In the genomic region with DNA sequence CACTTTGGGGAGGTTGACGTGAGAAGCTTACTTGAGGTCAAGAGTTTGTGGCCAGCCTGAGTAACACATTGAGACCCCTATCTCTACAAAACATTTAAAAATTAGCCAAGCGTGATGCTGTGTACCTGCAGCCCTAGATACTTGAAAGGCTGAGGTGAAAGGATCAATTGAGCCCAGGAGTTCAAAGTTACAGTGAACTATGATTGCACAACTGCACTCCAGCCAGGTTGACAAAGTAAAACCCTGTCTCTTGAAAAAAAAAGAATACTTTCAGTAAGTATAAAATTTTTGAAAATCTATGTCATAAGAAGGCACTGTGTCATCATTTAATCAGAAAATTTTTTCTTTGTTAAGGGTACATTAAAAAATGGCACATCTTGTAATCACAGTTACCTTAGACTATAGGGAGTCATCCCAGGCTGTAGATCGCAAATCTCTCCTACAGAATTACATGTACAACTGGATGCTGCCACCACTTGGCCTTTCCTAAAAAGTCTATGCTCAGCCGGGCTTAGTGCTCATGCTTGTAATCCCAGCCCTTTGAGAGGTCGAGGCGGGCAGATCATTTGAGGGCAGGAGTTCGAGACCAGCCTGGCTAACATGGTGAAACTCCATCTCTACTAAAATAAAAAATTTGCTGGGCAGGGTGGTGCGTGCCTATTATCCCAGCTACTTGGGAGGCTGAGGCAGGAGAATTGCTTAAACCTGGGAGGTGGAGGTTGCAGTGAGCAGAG, we compare ENCODE assay signal across 1 cellular context.
TF ChIP-seq lines count a peak whose summit lies in the region.

No MANE protein-coding gene starts in this region.

TF ChIP-seq in HepG2, 621 proteins besides CTCF, POLR2A, EP300 and RAD21 (continued from another document and continues in another):
- TF ChIP-seq ZNF770 (CRISPR knock-in tag; IDR thresholded peaks at IDR 0.05), result peak; percentile 15; the same call in 1 of the 2 replicates
- TF ChIP-seq DNMT3B (CRISPR knock-in tag; conservative IDR thresholded peaks at IDR 0.05), result peak; percentile 91; the same call in 1 of the 2 replicates
- peak; percentile 37; the same call in 1 of the 2 replicates for TF ChIP-seq ZBTB33 (CRISPR knock-in tag; IDR thresholded peaks at IDR 0.05)
- TF ChIP-seq, protein P1, sequence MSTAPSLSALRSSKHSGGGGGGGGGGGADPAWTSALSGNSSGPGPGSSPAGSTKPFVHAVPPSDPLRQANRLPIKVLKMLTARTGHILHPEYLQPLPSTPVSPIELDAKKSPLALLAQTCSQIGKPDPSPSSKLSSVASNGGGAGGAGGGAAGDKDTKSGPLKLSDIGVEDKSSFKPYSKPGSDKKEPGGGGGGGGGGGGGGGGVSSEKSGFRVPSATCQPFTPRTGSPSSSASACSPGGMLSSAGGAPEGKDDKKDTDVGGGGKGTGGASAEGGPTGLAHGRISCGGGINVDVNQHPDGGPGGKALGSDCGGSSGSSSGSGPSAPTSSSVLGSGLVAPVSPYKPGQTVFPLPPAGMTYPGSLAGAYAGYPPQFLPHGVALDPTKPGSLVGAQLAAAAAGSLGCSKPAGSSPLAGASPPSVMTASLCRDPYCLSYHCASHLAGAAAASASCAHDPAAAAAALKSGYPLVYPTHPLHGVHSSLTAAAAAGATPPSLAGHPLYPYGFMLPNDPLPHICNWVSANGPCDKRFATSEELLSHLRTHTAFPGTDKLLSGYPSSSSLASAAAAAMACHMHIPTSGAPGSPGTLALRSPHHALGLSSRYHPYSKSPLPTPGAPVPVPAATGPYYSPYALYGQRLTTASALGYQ (CRISPR knock-in tag; IDR thresholded peaks at IDR 0.05), result peak; percentile 91
- TF ChIP-seq KLF6 (CRISPR knock-in tag; IDR thresholded peaks at IDR 0.05), result peak; percentile 66; the same call in 1 of the 2 replicates
- TF ChIP-seq, protein P2, sequence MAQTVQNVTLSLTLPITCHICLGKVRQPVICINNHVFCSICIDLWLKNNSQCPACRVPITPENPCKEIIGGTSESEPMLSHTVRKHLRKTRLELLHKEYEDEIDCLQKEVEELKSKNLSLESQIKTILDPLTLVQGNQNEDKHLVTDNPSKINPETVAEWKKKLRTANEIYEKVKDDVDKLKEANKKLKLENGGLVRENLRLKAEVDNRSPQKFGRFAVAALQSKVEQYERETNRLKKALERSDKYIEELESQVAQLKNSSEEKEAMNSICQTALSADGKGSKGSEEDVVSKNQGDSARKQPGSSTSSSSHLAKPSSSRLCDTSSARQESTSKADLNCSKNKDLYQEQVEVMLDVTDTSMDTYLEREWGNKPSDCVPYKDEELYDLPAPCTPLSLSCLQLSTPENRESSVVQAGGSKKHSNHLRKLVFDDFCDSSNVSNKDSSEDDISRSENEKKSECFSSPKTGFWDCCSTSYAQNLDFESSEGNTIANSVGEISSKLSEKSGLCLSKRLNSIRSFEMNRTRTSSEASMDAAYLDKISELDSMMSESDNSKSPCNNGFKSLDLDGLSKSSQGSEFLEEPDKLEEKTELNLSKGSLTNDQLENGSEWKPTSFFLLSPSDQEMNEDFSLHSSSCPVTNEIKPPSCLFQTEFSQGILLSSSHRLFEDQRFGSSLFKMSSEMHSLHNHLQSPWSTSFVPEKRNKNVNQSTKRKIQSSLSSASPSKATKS (CRISPR knock-in tag; IDR thresholded peaks at IDR 0.05), result peak; percentile 93; the same call in 1 of the 2 replicates
- TF ChIP-seq SKI (IDR thresholded peaks at IDR 0.05; ENCODE audit: partially characterized antibody), result peak; percentile 60
- TF ChIP-seq KMT2A (CRISPR knock-in tag; IDR thresholded peaks at IDR 0.05), result peak; percentile 81
- 0 out of 2 replicates have a peak, but pooled peaks have one; percentile 52 for TF ChIP-seq SIN3A (IDR thresholded peaks at IDR 0.05; ENCODE audit: borderline replicate concordance, low read depth, low read length)
- TF ChIP-seq ZNF792 (CRISPR knock-in tag; IDR thresholded peaks at IDR 0.05), result peak; percentile 98
- TF ChIP-seq CBX1 (IDR thresholded peaks at IDR 0.05; ENCODE audit: low read depth), result peak; percentile 81
- TF ChIP-seq ZFP91 (CRISPR knock-in tag; IDR thresholded peaks at IDR 0.05; ENCODE audit: borderline replicate concordance), result peak; percentile 27; the same call in 1 of the 2 replicates
- peak; percentile 86 for TF ChIP-seq MEF2D (CRISPR knock-in tag; IDR thresholded peaks at IDR 0.05)
- TF ChIP-seq NFKBIZ (CRISPR knock-in tag; IDR thresholded peaks at IDR 0.05), result 0 out of 2 replicates have a peak, but pooled peaks have one; percentile 31
- peak; percentile 92 for TF ChIP-seq RERE (CRISPR knock-in tag; IDR thresholded peaks at IDR 0.05; ENCODE audit: low read depth)
- peak; percentile 90 for TF ChIP-seq ZNF580 (CRISPR knock-in tag; IDR thresholded peaks at IDR 0.05; ENCODE audit: borderline replicate concordance, low read depth)
- peak; percentile 95 for TF ChIP-seq GATA4 (IDR thresholded peaks at IDR 0.05; ENCODE audit: borderline replicate concordance, low read depth)
- peak; percentile 56 for TF ChIP-seq ZNF629 (CRISPR knock-in tag; conservative IDR thresholded peaks at IDR 0.05)
- peak; percentile 80 for TF ChIP-seq TGIF2 (CRISPR knock-in tag; IDR thresholded peaks at IDR 0.05)
- TF ChIP-seq ZNF878 (CRISPR knock-in tag; IDR thresholded peaks at IDR 0.05), result peak; percentile 87; the same call in 1 of the 2 replicates
- peak; percentile 86; the same call in 1 of the 2 replicates for TF ChIP-seq ZNF33A (CRISPR knock-in tag; IDR thresholded peaks at IDR 0.05; ENCODE audit: borderline replicate concordance)
- TF ChIP-seq SOX6 (IDR thresholded peaks at IDR 0.05), result no peak
- TF ChIP-seq SOX6 (CRISPR knock-in tag; IDR thresholded peaks at IDR 0.05), result peak; percentile 97
- TF ChIP-seq CREB1 (IDR thresholded peaks at IDR 0.05), result peak; percentile 25; the same call in 1 of the 2 replicates
- TF ChIP-seq CREB1 (CRISPR knock-in tag; IDR thresholded peaks at IDR 0.05), result peak; percentile 87
- TF ChIP-seq FOSL2 (CRISPR knock-in tag; IDR thresholded peaks at IDR 0.05), result peak; percentile 71
- peak; percentile 55; the same call in 1 of the 2 replicates for TF ChIP-seq SMC3 (IDR thresholded peaks at IDR 0.05; ENCODE audit: low read length)
- 0 out of 2 replicates have a peak, but pooled peaks have one; percentile 32 for TF ChIP-seq ZBTB38 (CRISPR knock-in tag; IDR thresholded peaks at IDR 0.05)
- peak; percentile 67; the same call in 1 of the 2 replicates for TF ChIP-seq ZFP36L1 (CRISPR knock-in tag; IDR thresholded peaks at IDR 0.05)
- TF ChIP-seq THYN1 (CRISPR knock-in tag; IDR thresholded peaks at IDR 0.05; ENCODE audit: borderline replicate concordance, low read depth), result peak; percentile 92; the same call in 1 of the 2 replicates
- 0 out of 2 replicates have a peak, but pooled peaks have one; percentile 25 for TF ChIP-seq ZNF160 (CRISPR knock-in tag; IDR thresholded peaks at IDR 0.05)
- no peak for TF ChIP-seq ZNF530 (CRISPR knock-in tag; IDR thresholded peaks at IDR 0.05; ENCODE audit: low read depth)
- no peak for TF ChIP-seq EZH2 (conservative IDR thresholded peaks at IDR 0.05; ENCODE audit: low read depth, low read length)
- no peak for TF ChIP-seq ZNF121 (CRISPR knock-in tag; IDR thresholded peaks at IDR 0.05)
- TF ChIP-seq CEBPB (IDR thresholded peaks at IDR 0.05; ENCODE audit: borderline replicate concordance, low read depth, low read length), result peak; percentile 99
- TF ChIP-seq, protein P3, sequence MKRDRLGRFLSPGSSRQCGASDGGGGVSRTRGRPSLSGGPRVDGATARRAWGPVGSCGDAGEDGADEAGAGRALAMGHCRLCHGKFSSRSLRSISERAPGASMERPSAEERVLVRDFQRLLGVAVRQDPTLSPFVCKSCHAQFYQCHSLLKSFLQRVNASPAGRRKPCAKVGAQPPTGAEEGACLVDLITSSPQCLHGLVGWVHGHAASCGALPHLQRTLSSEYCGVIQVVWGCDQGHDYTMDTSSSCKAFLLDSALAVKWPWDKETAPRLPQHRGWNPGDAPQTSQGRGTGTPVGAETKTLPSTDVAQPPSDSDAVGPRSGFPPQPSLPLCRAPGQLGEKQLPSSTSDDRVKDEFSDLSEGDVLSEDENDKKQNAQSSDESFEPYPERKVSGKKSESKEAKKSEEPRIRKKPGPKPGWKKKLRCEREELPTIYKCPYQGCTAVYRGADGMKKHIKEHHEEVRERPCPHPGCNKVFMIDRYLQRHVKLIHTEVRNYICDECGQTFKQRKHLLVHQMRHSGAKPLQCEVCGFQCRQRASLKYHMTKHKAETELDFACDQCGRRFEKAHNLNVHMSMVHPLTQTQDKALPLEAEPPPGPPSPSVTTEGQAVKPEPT (CRISPR knock-in tag; IDR thresholded peaks at IDR 0.05; ENCODE audit: low read depth), result peak; percentile 89
